8 cellular contexts compared by ENCODE assay signal in the genomic region with DNA sequence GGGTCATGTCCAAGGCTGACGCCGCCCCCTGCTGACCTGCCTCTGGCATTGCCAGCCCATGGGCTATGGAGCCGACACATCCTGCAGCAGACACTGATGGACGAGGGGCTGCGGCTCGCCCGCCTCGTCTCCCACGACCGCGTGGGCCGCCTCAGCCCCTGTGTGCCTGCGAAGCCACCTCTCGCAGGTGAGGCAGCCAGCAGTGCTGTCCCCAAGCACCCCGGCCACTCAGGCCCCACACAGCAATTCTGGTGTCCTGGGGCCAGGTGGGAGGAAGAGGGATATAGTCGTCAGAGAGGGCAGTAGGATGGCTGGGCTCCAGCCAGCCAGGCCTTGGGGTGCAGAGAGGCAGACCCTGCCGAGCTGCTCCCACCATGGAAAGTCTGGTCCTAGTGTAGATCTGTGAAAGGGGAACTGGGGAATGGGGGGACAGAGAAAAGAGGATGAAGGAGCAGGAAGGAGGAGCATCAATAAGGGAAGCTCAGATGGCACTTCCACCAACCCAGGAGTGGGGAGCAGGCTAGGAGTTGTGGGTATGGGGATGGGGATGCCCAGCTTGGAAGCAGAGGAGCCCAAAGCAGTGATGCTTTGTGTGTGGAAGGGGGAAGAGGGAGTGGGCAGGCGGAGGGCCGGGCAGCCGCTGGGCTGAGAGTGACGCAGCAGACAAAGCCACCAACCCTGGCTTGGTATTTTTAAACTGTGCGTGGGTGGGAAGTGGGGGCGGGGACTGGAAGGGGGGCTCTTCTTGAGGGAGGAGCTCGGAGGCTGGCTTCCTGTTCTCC. TPM values are rescaled to one million over a fixed set of nuclear protein-coding genes. Genes with fewer than 3 reads are reported as not detected.
DNase-seq lines count a peak whose midpoint lies in the region; ATAC-seq and TF ChIP-seq lines count a peak whose summit lies in the region.

No MANE protein-coding gene starts in this region.

- H3F3A ChIP-seq in neural cell (ENCODE audit: insufficient read depth, low read length, poor library complexity, severe bottlenecking) = peaks cover 4% of the 10 kb centered on the region

- DNase-seq in DMS53 (lab: John Stamatoyannopoulos, UW) (peak; percentile 65), DMS53 treated with DMSO at 0.1 percent for 48 hours (lab: John Stamatoyannopoulos, UW; ENCODE audit: unreplicated experiment) (no peak), NB4 (ENCODE audit: low read depth) (peak; percentile 77), activated T-cell treated with anti-CD3 and anti-CD28 coated beads for 24 hours (ENCODE audit: low read depth) (peak; percentile 72), esophagus muscularis mucosa (ENCODE audit: extremely low spot score) (peak; percentile 96)

- peak; percentile 75 for TF ChIP-seq CTCF in NB4 (IDR thresholded peaks at IDR 0.05; ENCODE audit: low read depth, low read length)
- peak; percentile 36 to 58 (median 50) for TF ChIP-seq CTCF in esophagus muscularis mucosa (IDR thresholded peaks at IDR 0.05)
- peak; percentile 24 for TF ChIP-seq CTCF in neural cell (IDR thresholded peaks at IDR 0.05; ENCODE audit: poor library complexity, severe bottlenecking)

- no peak for ATAC-seq in GM21360 (IDR thresholded peaks at IDR 0.05; ENCODE audit: unreplicated experiment)

- TF ChIP-seq EP300 in esophagus muscularis mucosa (IDR thresholded peaks at IDR 0.05) = no peak
- TF ChIP-seq EP300 in neural cell (conservative IDR thresholded peaks at IDR 0.05; ENCODE audit: poor library complexity, severe bottlenecking) = no peak

- peaks cover 17% of the 10 kb centered on the region for H3K79me2 ChIP-seq in neural cell (replicated peaks; ENCODE audit: insufficient read depth, low read length)

- no peak overlapping the region for H3K4me2 ChIP-seq in neural cell (ENCODE audit: low read length)

- H3K4me3 ChIP-seq in NB4 (ENCODE audit: low read depth, low read length) = no peak overlapping the region
- H3K4me3 ChIP-seq in esophagus muscularis mucosa = peak overlapping the region; percentile 1 to 22 (median 10)
- no peak overlapping the region for H3K4me3 ChIP-seq in neural cell (ENCODE audit: low read length)

- H3K36me3 ChIP-seq in esophagus muscularis mucosa (peaks cover 41 to 72% (median 70%) of the 10 kb centered on the region in 4 donors), neural cell (ENCODE audit: insufficient read depth, low read length) (no peaks in the 10 kb centered on the region)

- peaks cover 42 to 67% (median 57%) of the 10 kb centered on the region in 4 donors for H3K4me1 ChIP-seq in esophagus muscularis mucosa

- no peaks in the 10 kb centered on the region for H3K9me2 ChIP-seq in neural cell (ENCODE audit: insufficient read depth, low read length)

- no peak for TF ChIP-seq RAD21 in neural cell (conservative IDR thresholded peaks at IDR 0.05)

- H3K9ac ChIP-seq in neural cell (ENCODE audit: low read length) = no peak overlapping the region

- H3K27ac ChIP-seq in esophagus muscularis mucosa (replicated peaks in 1 of 4) (peak overlapping the region; percentile 99 to 100 (median 100)), neural cell (ENCODE audit: low read length) (no peak overlapping the region), temporal lobe (ENCODE audit: low read depth, low read length) (peak overlapping the region; percentile 25)

- TF ChIP-seq POLR2A in NB4 (IDR thresholded peaks at IDR 0.05; ENCODE audit: extremely low read depth, insufficient read length) = no peak
- no peak for TF ChIP-seq POLR2A in esophagus muscularis mucosa (IDR thresholded peaks at IDR 0.05; ENCODE audit: low read depth)

- H2AFZ ChIP-seq in neural cell (ENCODE audit: low read depth, low read length) = no peak overlapping the region

- intact Hi-C loops in esophagus muscularis mucosa (cut with DNase I) = loop anchor here (10.0 kb wide), 1 partner anchor 459 kb away; the partner anchor contains the start of gene BAZ2A

- no peaks in the 10 kb centered on the region for H4K20me1 ChIP-seq in neural cell (ENCODE audit: insufficient read depth)

- H3K27me3 ChIP-seq in esophagus muscularis mucosa (no peaks in the 10 kb centered on the region), neural cell (ENCODE audit: insufficient read depth, low read depth, low read length) (no peaks in the 10 kb centered on the region)

- WGBS in esophagus muscularis mucosa = 26% methylated on average over 9 of the region's 24 CpGs

- H3K9me3 ChIP-seq in esophagus muscularis mucosa (no peaks in the 10 kb centered on the region), neural cell (ENCODE audit: low read length) (no peaks in the 10 kb centered on the region)

TF ChIP-seq in neural cell, 6 proteins besides CTCF, POLR2A, EP300 and RAD21:
- TF ChIP-seq EZH2 (IDR thresholded peaks at IDR 0.05; ENCODE audit: borderline replicate concordance, insufficient read depth, low read length, poor library complexity, severe bottlenecking) = no peak
- no peak for TF ChIP-seq TAF1 (IDR thresholded peaks at IDR 0.05; ENCODE audit: low read depth)
- no peak for TF ChIP-seq SMC3 (conservative IDR thresholded peaks at IDR 0.05; ENCODE audit: poor library complexity)
- TF ChIP-seq MXI1 (conservative IDR thresholded peaks at IDR 0.05; ENCODE audit: poor library complexity, severe bottlenecking) = no peak
- no peak for TF ChIP-seq POLR2AphosphoS5 (IDR thresholded peaks at IDR 0.05)
- TF ChIP-seq, protein P1, sequence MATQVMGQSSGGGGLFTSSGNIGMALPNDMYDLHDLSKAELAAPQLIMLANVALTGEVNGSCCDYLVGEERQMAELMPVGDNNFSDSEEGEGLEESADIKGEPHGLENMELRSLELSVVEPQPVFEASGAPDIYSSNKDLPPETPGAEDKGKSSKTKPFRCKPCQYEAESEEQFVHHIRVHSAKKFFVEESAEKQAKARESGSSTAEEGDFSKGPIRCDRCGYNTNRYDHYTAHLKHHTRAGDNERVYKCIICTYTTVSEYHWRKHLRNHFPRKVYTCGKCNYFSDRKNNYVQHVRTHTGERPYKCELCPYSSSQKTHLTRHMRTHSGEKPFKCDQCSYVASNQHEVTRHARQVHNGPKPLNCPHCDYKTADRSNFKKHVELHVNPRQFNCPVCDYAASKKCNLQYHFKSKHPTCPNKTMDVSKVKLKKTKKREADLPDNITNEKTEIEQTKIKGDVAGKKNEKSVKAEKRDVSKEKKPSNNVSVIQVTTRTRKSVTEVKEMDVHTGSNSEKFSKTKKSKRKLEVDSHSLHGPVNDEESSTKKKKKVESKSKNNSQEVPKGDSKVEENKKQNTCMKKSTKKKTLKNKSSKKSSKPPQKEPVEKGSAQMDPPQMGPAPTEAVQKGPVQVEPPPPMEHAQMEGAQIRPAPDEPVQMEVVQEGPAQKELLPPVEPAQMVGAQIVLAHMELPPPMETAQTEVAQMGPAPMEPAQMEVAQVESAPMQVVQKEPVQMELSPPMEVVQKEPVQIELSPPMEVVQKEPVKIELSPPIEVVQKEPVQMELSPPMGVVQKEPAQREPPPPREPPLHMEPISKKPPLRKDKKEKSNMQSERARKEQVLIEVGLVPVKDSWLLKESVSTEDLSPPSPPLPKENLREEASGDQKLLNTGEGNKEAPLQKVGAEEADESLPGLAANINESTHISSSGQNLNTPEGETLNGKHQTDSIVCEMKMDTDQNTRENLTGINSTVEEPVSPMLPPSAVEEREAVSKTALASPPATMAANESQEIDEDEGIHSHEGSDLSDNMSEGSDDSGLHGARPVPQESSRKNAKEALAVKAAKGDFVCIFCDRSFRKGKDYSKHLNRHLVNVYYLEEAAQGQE (IDR thresholded peaks at IDR 0.05; ENCODE audit: borderline replicate concordance) = no peak

RNA-seq across cellular contexts. Expression of gene NAB2, which starts 4.7 kb away (rescaled TPM):
- total RNA-seq in esophagus muscularis mucosa (10 to 100 TPM; 21.6 to 41.5 (median 35.1) TPM), temporal lobe (16.0 TPM)
- polyA plus RNA-seq in neural cell = 15.6 and 16.4 TPM in 2 replicates
- 17.6 and 20.9 TPM in 2 replicates for polyA minus RNA-seq in neural cell

RNA-seq across cellular contexts. Expression of gene NEMP1, which starts 15.0 kb away (rescaled TPM):
- total RNA-seq in esophagus muscularis mucosa (10 to 100 TPM in 2 of 4 donors, 1 to 10 TPM in 2; 8.3 to 11.8 (median 10.0) TPM), temporal lobe (6.1 TPM)
- 5.9 and 6.8 TPM in 2 replicates for polyA plus RNA-seq in neural cell
- polyA minus RNA-seq in neural cell = 3.9 and 4.3 TPM in 2 replicates

RNA-seq across cellular contexts. Expression of gene STAT6, which starts 17.6 kb away (rescaled TPM):
- total RNA-seq in esophagus muscularis mucosa = 100 to 1,000 TPM; 111 to 168 (median 157) TPM
- not detected in 2 replicates for polyA plus RNA-seq in neural cell
- polyA minus RNA-seq in neural cell = 0.58 TPM in 1 of 2 replicates, not detected in the other
- 4.9 TPM for total RNA-seq in temporal lobe

RNA-seq across cellular contexts. Expression of gene LRP1, which starts 34.7 kb away (rescaled TPM):
- total RNA-seq in esophagus muscularis mucosa (100 to 1,000 TPM; 203 to 338 (median 250) TPM), temporal lobe (116 TPM)
- polyA plus RNA-seq in neural cell = 18.2 and 27.7 TPM in 2 replicates
- polyA minus RNA-seq in neural cell = 93.7 and 106 TPM in 2 replicates

RNA-seq across cellular contexts. Expression of gene MYO1A, which starts 43.7 kb away (rescaled TPM):
- total RNA-seq in esophagus muscularis mucosa (1 to 10 TPM in 1 of 4 donors, under 1 TPM in 3; 0.06 to 1.1 (median 0.83) TPM), temporal lobe (not detected)
- not detected in 2 replicates for polyA plus RNA-seq in neural cell
- not detected in 2 replicates for polyA minus RNA-seq in neural cell

Comparison
In these comparisons a context has a peak if more than half of its experiments do, and no peak if none do; other contexts are left out.
1. H3K4me3 ChIP-seq: peak in esophagus muscularis mucosa (4 of 4); none in NB4 (single experiment) and neural cell (single experiment).
2. CTCF ChIP-seq: peak in every context shown above with its lines; median percentile 75 in NB4; 50 in esophagus muscularis mucosa; 24 in neural cell.
3. RNA of gene STAT6, which starts 17.6 kb away (total RNA-seq): 111 to 168 TPM in esophagus muscularis mucosa; 4.9 TPM in temporal lobe (single experiment); every median in the first group is over 10 times any median in the second.